In genomic region chr6:42971746-42972327, GRCh38 we compare ENCODE assay signal across 1 cellular context.
TF ChIP-seq lines count a peak whose summit lies in the region.

No MANE protein-coding gene starts in this region.

TF ChIP-seq in IMR-90, 13 proteins besides CTCF, POLR2A, EP300 and RAD21:
- no peak for TF ChIP-seq MAFK (IDR thresholded peaks at IDR 0.05; ENCODE audit: low read depth, low read length)
- no peak for TF ChIP-seq MXI1 (IDR thresholded peaks at IDR 0.05; ENCODE audit: borderline replicate concordance, low read depth, low read length)
- TF ChIP-seq USF2 (IDR thresholded peaks at IDR 0.05; ENCODE audit: low read depth, low read length) = no peak
- TF ChIP-seq SMC3 (IDR thresholded peaks at IDR 0.05; ENCODE audit: low read depth, low read length) = no peak
- TF ChIP-seq RFX5 (IDR thresholded peaks at IDR 0.05; ENCODE audit: low read depth, low read length) = no peak
- no peak for TF ChIP-seq CHD1 (IDR thresholded peaks at IDR 0.05; ENCODE audit: low read depth, low read length)
- no peak for TF ChIP-seq CEBPB (IDR thresholded peaks at IDR 0.05; ENCODE audit: low read depth, low read length)
